1 cellular context compared by ENCODE assay signal in the genomic region with DNA sequence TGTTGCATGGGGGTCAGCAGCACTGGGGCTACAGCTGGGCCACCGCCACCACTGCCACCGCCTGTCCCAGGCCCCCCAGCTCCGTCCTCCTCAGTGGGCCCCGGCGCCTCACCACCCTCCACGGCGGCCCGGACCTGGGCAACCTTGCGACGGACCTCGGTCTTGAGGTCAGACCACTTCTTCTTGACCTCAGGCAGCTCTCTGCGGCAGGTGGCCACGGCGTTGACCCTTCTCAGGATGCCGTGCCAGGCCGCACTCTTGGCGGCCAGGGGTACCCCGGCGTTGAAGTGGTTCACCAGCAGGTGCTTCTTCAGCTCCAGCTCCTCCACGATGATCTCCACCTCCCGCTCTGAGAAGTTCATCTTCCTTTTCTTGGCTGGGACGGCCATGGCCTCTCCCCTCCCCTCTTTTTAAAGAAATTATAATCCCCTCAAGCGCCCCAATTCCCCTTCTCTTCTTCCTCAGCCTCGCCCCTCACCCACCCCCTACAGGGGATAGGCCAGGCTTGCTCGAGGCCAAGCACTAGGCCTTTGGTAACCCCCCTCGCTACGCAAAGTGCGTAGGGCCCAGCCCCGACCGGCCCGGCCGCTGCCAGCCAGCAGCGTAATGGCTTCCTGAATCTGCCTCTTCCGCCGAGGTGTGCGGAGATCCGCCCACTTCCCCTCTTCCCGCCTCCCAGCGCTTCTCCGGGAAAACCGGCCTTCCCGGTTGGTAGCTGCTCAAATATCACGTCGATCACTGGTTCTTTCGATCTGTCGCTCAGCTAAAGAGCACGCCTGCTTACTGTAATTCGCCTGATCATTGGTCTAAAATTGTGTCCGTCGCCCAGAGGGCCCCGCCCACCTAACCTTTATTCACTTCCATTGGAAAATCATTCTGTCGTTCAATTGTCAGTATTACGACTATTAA.
TF ChIP-seq lines count a peak whose summit lies in the region.

A gene with protein sequence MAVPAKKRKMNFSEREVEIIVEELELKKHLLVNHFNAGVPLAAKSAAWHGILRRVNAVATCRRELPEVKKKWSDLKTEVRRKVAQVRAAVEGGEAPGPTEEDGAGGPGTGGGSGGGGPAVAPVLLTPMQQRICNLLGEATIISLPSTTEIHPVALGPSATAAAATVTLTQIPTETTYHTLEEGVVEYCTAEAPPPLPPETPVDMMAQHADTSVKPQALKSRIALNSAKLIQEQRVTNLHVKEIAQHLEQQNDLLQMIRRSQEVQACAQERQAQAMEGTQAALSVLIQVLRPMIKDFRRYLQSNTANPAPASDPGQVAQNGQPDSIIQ (minus strand): TSS at position 608 of the 909 bp plus-strand sequence. CDS start 219 bp downstream, at position 389.

TF ChIP-seq in HepG2, 621 proteins besides CTCF, POLR2A, EP300 and RAD21 (continued from another document and continues in another):
- TF ChIP-seq, protein P1, sequence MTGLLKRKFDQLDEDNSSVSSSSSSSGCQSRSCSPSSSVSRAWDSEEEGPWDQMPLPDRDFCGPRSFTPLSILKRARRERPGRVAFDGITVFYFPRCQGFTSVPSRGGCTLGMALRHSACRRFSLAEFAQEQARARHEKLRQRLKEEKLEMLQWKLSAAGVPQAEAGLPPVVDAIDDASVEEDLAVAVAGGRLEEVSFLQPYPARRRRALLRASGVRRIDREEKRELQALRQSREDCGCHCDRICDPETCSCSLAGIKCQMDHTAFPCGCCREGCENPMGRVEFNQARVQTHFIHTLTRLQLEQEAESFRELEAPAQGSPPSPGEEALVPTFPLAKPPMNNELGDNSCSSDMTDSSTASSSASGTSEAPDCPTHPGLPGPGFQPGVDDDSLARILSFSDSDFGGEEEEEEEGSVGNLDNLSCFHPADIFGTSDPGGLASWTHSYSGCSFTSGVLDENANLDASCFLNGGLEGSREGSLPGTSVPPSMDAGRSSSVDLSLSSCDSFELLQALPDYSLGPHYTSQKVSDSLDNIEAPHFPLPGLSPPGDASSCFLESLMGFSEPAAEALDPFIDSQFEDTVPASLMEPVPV (CRISPR knock-in tag; IDR thresholded peaks at IDR 0.05), result no peak
- TF ChIP-seq ZNF232 (CRISPR knock-in tag; IDR thresholded peaks at IDR 0.05; ENCODE audit: borderline replicate concordance), result no peak
- TF ChIP-seq ZNF543 (CRISPR knock-in tag; IDR thresholded peaks at IDR 0.05), result no peak
- 0 out of 2 replicates have a peak, but pooled peaks have one; percentile 35 for TF ChIP-seq RXRB (CRISPR knock-in tag; IDR thresholded peaks at IDR 0.05; ENCODE audit: borderline replicate concordance)
- TF ChIP-seq ZNF775 (CRISPR knock-in tag; IDR thresholded peaks at IDR 0.05; ENCODE audit: borderline replicate concordance), result 0 out of 2 replicates have a peak, but pooled peaks have one; percentile 73
- TF ChIP-seq, protein P2, sequence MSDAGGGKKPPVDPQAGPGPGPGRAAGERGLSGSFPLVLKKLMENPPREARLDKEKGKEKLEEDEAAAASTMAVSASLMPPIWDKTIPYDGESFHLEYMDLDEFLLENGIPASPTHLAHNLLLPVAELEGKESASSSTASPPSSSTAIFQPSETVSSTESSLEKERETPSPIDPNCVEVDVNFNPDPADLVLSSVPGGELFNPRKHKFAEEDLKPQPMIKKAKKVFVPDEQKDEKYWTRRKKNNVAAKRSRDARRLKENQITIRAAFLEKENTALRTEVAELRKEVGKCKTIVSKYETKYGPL (CRISPR knock-in tag; IDR thresholded peaks at IDR 0.05), result no peak
- TF ChIP-seq, protein P3, sequence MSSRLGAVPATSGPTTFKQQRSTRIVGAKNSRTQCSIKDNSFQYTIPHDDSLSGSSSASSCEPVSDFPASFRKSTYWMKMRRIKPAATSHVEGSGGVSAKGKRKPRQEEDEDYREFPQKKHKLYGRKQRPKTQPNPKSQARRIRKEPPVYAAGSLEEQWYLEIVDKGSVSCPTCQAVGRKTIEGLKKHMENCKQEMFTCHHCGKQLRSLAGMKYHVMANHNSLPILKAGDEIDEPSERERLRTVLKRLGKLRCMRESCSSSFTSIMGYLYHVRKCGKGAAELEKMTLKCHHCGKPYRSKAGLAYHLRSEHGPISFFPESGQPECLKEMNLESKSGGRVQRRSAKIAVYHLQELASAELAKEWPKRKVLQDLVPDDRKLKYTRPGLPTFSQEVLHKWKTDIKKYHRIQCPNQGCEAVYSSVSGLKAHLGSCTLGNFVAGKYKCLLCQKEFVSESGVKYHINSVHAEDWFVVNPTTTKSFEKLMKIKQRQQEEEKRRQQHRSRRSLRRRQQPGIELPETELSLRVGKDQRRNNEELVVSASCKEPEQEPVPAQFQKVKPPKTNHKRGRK (CRISPR knock-in tag; IDR thresholded peaks at IDR 0.05), result 0 out of 2 replicates have a peak, but pooled peaks have one; percentile 49
- TF ChIP-seq, protein P4, sequence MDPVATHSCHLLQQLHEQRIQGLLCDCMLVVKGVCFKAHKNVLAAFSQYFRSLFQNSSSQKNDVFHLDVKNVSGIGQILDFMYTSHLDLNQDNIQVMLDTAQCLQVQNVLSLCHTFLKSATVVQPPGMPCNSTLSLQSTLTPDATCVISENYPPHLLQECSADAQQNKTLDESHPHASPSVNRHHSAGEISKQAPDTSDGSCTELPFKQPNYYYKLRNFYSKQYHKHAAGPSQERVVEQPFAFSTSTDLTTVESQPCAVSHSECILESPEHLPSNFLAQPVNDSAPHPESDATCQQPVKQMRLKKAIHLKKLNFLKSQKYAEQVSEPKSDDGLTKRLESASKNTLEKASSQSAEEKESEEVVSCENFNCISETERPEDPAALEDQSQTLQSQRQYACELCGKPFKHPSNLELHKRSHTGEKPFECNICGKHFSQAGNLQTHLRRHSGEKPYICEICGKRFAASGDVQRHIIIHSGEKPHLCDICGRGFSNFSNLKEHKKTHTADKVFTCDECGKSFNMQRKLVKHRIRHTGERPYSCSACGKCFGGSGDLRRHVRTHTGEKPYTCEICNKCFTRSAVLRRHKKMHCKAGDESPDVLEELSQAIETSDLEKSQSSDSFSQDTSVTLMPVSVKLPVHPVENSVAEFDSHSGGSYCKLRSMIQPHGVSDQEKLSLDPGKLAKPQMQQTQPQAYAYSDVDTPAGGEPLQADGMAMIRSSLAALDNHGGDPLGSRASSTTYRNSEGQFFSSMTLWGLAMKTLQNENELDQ (CRISPR knock-in tag; IDR thresholded peaks at IDR 0.05; ENCODE audit: borderline replicate concordance), result no peak
- TF ChIP-seq, protein P5, sequence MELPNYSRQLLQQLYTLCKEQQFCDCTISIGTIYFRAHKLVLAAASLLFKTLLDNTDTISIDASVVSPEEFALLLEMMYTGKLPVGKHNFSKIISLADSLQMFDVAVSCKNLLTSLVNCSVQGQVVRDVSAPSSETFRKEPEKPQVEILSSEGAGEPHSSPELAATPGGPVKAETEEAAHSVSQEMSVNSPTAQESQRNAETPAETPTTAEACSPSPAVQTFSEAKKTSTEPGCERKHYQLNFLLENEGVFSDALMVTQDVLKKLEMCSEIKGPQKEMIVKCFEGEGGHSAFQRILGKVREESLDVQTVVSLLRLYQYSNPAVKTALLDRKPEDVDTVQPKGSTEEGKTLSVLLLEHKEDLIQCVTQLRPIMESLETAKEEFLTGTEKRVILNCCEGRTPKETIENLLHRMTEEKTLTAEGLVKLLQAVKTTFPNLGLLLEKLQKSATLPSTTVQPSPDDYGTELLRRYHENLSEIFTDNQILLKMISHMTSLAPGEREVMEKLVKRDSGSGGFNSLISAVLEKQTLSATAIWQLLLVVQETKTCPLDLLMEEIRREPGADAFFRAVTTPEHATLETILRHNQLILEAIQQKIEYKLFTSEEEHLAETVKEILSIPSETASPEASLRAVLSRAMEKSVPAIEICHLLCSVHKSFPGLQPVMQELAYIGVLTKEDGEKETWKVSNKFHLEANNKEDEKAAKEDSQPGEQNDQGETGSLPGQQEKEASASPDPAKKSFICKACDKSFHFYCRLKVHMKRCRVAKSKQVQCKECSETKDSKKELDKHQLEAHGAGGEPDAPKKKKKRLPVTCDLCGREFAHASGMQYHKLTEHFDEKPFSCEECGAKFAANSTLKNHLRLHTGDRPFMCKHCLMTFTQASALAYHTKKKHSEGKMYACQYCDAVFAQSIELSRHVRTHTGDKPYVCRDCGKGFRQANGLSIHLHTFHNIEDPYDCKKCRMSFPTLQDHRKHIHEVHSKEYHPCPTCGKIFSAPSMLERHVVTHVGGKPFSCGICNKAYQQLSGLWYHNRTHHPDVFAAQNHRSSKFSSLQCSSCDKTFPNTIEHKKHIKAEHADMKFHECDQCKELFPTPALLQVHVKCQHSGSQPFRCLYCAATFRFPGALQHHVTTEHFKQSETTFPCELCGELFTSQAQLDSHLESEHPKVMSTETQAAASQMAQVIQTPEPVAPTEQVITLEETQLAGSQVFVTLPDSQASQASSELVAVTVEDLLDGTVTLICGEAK (IDR thresholded peaks at IDR 0.05), result no peak
- TF ChIP-seq, protein P5 (CRISPR knock-in tag; IDR thresholded peaks at IDR 0.05), result 0 out of 2 replicates have a peak, but pooled peaks have one; percentile 27
- TF ChIP-seq RCOR2 (CRISPR knock-in tag; IDR thresholded peaks at IDR 0.05), result no peak
- peak; percentile 96 for TF ChIP-seq NFYB (CRISPR knock-in tag; IDR thresholded peaks at IDR 0.05)
- TF ChIP-seq AGO1 (IDR thresholded peaks at IDR 0.05; ENCODE audit: low read depth, low read length, poor library complexity, severe bottlenecking), result peak; percentile 100
- TF ChIP-seq, protein P6, sequence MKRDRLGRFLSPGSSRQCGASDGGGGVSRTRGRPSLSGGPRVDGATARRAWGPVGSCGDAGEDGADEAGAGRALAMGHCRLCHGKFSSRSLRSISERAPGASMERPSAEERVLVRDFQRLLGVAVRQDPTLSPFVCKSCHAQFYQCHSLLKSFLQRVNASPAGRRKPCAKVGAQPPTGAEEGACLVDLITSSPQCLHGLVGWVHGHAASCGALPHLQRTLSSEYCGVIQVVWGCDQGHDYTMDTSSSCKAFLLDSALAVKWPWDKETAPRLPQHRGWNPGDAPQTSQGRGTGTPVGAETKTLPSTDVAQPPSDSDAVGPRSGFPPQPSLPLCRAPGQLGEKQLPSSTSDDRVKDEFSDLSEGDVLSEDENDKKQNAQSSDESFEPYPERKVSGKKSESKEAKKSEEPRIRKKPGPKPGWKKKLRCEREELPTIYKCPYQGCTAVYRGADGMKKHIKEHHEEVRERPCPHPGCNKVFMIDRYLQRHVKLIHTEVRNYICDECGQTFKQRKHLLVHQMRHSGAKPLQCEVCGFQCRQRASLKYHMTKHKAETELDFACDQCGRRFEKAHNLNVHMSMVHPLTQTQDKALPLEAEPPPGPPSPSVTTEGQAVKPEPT (CRISPR knock-in tag; IDR thresholded peaks at IDR 0.05; ENCODE audit: low read depth), result no peak
- TF ChIP-seq SOX6 (IDR thresholded peaks at IDR 0.05), result no peak
- peak; percentile 14; the same call in 1 of the 2 replicates for TF ChIP-seq SOX6 (CRISPR knock-in tag; IDR thresholded peaks at IDR 0.05)
- no peak for TF ChIP-seq ZNF431 (CRISPR knock-in tag; IDR thresholded peaks at IDR 0.05; ENCODE audit: borderline replicate concordance, low read depth)
- no peak for TF ChIP-seq STAT5B (CRISPR knock-in tag; IDR thresholded peaks at IDR 0.05)
- TF ChIP-seq KDM5B (CRISPR knock-in tag; IDR thresholded peaks at IDR 0.05; ENCODE audit: borderline replicate concordance), result peak; percentile 63
- TF ChIP-seq KDM2A (CRISPR knock-in tag; IDR thresholded peaks at IDR 0.05; ENCODE audit: borderline replicate concordance, low read depth), result peak; percentile 21; the same call in 1 of the 2 replicates
- peak; percentile 40; the same call in 1 of the 2 replicates for TF ChIP-seq FOXK1 (CRISPR knock-in tag; IDR thresholded peaks at IDR 0.05; ENCODE audit: borderline replicate concordance, low read depth)
- no peak for TF ChIP-seq ZNF205 (CRISPR knock-in tag; IDR thresholded peaks at IDR 0.05)
- TF ChIP-seq ZNF776 (CRISPR knock-in tag; IDR thresholded peaks at IDR 0.05), result 0 out of 2 replicates have a peak, but pooled peaks have one; percentile 43
- peak; percentile 54 for TF ChIP-seq ELF3 (CRISPR knock-in tag; IDR thresholded peaks at IDR 0.05)
- TF ChIP-seq SMARCC2 (IDR thresholded peaks at IDR 0.05), result no peak
- TF ChIP-seq FOSL2 (CRISPR knock-in tag; IDR thresholded peaks at IDR 0.05), result no peak
- TF ChIP-seq ZNF331 (CRISPR knock-in tag; IDR thresholded peaks at IDR 0.05), result 0 out of 2 replicates have a peak, but pooled peaks have one; percentile 27
- 0 out of 2 replicates have a peak, but pooled peaks have one; percentile 10 for TF ChIP-seq PCBP1 (IDR thresholded peaks at IDR 0.05; ENCODE audit: borderline replicate concordance, low read depth, low read length)
- TF ChIP-seq ZNF7 (CRISPR knock-in tag; IDR thresholded peaks at IDR 0.05), result no peak
